2 cellular contexts compared by ENCODE assay signal in genomic region chr2:152454391-152454790, GRCh38.
TF ChIP-seq lines count a peak whose summit lies in the region.

No MANE protein-coding gene starts in this region.

TF ChIP-seq in HepG2, 621 proteins besides CTCF, POLR2A, EP300 and RAD21:
- TF ChIP-seq, protein P1, sequence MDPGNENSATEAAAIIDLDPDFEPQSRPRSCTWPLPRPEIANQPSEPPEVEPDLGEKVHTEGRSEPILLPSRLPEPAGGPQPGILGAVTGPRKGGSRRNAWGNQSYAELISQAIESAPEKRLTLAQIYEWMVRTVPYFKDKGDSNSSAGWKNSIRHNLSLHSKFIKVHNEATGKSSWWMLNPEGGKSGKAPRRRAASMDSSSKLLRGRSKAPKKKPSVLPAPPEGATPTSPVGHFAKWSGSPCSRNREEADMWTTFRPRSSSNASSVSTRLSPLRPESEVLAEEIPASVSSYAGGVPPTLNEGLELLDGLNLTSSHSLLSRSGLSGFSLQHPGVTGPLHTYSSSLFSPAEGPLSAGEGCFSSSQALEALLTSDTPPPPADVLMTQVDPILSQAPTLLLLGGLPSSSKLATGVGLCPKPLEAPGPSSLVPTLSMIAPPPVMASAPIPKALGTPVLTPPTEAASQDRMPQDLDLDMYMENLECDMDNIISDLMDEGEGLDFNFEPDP (CRISPR knock-in tag; conservative IDR thresholded peaks at IDR 0.05) = 0 out of 2 replicates have a peak, but pooled peaks have one; percentile 72
- no peak for TF ChIP-seq ZNF143 (CRISPR knock-in tag; IDR thresholded peaks at IDR 0.05)

TF ChIP-seq in endothelial cell of umbilical vein, 7 proteins besides CTCF, POLR2A, EP300 and RAD21:
- no peak for TF ChIP-seq MYC (IDR thresholded peaks at IDR 0.05; ENCODE audit: low read depth, low read length)
- TF ChIP-seq, protein P2, sequence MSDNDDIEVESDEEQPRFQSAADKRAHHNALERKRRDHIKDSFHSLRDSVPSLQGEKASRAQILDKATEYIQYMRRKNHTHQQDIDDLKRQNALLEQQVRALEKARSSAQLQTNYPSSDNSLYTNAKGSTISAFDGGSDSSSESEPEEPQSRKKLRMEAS (IDR thresholded peaks at IDR 0.05; ENCODE audit: insufficient read depth, insufficient read length) = no peak
- no peak for TF ChIP-seq GATA2 (IDR thresholded peaks at IDR 0.05; ENCODE audit: insufficient read depth, insufficient read length, low read depth, low read length)
- TF ChIP-seq EZH2 (IDR thresholded peaks at IDR 0.05; ENCODE audit: borderline replicate concordance, low read depth, low read length, severe bottlenecking) = no peak
- no peak for TF ChIP-seq POLR2AphosphoS5 (IDR thresholded peaks at IDR 0.05; ENCODE audit: insufficient read depth, low read depth, low read length)
- no peak for TF ChIP-seq JUN (IDR thresholded peaks at IDR 0.05; ENCODE audit: borderline replicate concordance, insufficient read depth, insufficient read length, low read depth)
- TF ChIP-seq FOS (IDR thresholded peaks at IDR 0.05; ENCODE audit: borderline replicate concordance, insufficient read depth, low read length) = no peak
